In the genomic region with DNA sequence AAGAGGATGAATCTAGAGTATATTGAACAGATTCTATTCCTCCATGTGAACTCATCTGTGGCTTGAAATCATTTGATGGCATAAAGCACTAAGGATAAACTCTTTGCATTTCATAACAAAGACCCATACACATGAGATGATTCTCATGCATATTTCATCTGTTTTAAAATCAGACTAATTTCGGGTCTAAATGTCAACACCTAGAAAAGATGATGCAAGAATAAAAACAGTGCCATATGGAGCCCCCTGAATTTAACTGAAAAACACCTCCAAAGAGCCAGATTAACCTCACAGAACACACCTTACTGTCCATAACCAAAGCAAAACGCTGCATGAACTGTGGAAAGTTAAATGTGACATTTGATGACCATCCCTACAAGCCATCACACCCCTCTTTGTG, we compare ENCODE assay signal across 14 cellular contexts. TPM values are rescaled to one million over a fixed set of nuclear protein-coding genes. Genes with fewer than 3 reads are reported as not detected.
A peak's percentile ranks its signal among the peaks of the same experiment; 100 is the strongest.
DNase-seq lines count a peak whose midpoint lies in the region; TF ChIP-seq lines count a peak whose summit lies in the region.
"Had no signal": no experiment of that assay in that cellular context is flagged by ENCODE, and none has a peak within 500 bp of the region (broad histone marks: within the 10 kb centered on the region; RNA-seq: fewer than 3 reads in every experiment).

No MANE protein-coding gene starts in this region.

- intact Hi-C loops in dorsolateral prefrontal cortex (cut with DNase I): loop anchor here in 1 of 2 donors (5.0 kb wide), 2 partner anchors 32 to 58 kb away; partner anchors contain the start of gene ELAPOR2
- intact Hi-C loops in transverse colon (cut with DNase I; ENCODE audit: low total_unique reads): no loop called here

- no peak for TF ChIP-seq POLR2A in transverse colon (IDR thresholded peaks at IDR 0.05)

- H3K4me1 ChIP-seq in transverse colon: peaks cover 0 to 5% (median 2%) of the 10 kb centered on the region in 4 donors

- 74 to 78% methylated on average over 2 of the region's 2 CpGs for WGBS in transverse colon (ENCODE audit: low coverage in 1 of 2), 2 donors

- peak overlapping the region; percentile 71 for H3K27ac ChIP-seq in angular gyrus (ENCODE audit: low read depth, low read length)
- peak overlapping the region in 55 of 59 donors; percentile 5 to 91 (median 74) for H3K27ac ChIP-seq in dorsolateral prefrontal cortex
- H3K27ac ChIP-seq in substantia nigra (ENCODE audit: low read depth, low read length, poor library complexity, severe bottlenecking): peak overlapping the region; percentile 61
- H3K27ac ChIP-seq in transverse colon: no peak overlapping the region

- POLR2A ChIA-PET in GM10248 (lab: Yijun Ruan, JAX): no interaction called here

- TF ChIP-seq CTCF in dorsolateral prefrontal cortex (IDR thresholded peaks at IDR 0.05 in 54 of 56, conservative IDR thresholded peaks at IDR 0.05 in 2 of 56; ENCODE audit: low read depth in 1 of 56, partially characterized antibody in 56 of 56) (no peak), GM10248 (IDR thresholded peaks at IDR 0.05; ENCODE audit: control extremely low read depth, extremely low read depth, low read depth, missing control alignments) (no peak), transverse colon (IDR thresholded peaks at IDR 0.05) (no peak)

- DNase-seq in NCI-H69 (lab: John Stamatoyannopoulos, UW) (peak; percentile 62), dorsolateral prefrontal cortex (no peak), substantia nigra (lab: John Stamatoyannopoulos, UW) (no peak), GM10248 (ENCODE audit: extremely low spot score) (no peak), transverse colon (no peak), SIG-M5 treated with dmso at 0.1 percent for 504 hours (lab: John Stamatoyannopoulos, UW; ENCODE audit: unreplicated experiment) (no peak)
- DNase-seq: CD8-positive, alpha-beta memory T cell; DMS79 treated with DMSO at 0.1 percent for 48 hours; NCI-H1092 treated with DMSO at 0.1 percent for 48 hours; NCI-H748 treated with DMSO at 0.1 percent for 48 hours; OCI-M1; SHP77 had no signal

- H3K27me3 ChIP-seq in dorsolateral prefrontal cortex: no peaks in the 10 kb centered on the region
- H3K27me3 ChIP-seq in transverse colon: no peaks in the 10 kb centered on the region

- in situ Hi-C loops in transverse colon (cut with MboI; ENCODE audit: low pct_ligation_motif_present in 1 of 4, low pct_unique_long_range_greater_than_20kb in 1 of 4, low sequenced_read_pairs in 3 of 4): no loop called here

- no peak for TF ChIP-seq EP300 in transverse colon (IDR thresholded peaks at IDR 0.05; ENCODE audit: low read depth)

- H3K9me3 ChIP-seq in transverse colon: no peaks in the 10 kb centered on the region
- H3K9me3 ChIP-seq: HAP-1 had no signal

- H3K4me3 ChIP-seq in dorsolateral prefrontal cortex (peak overlapping the region in 7 of 59 donors; percentile 4 to 27 (median 9)), transverse colon (no peak overlapping the region)
- H3K4me3 ChIP-seq: HAP-1 had no signal

- H3K36me3 ChIP-seq in transverse colon: no peaks in the 10 kb centered on the region
- H3K36me3 ChIP-seq: HAP-1 had no signal

- CTCF ChIA-PET in GM10248 (lab: Yijun Ruan, JAX): interaction anchor here (1.0 to 5.1 kb wide), 3 partner anchors 10 to 60 kb away, joined by 3 to 26 read pairs (median 11); partner anchors contain the start of gene ELAPOR2

RNA-seq across cellular contexts. Expression of gene ELAPOR2, which starts 59.7 kb away (rescaled TPM):
- total RNA-seq in dorsolateral prefrontal cortex (100 to 1,000 TPM in 4 of 120 experiments, 10 to 100 TPM in 116; 20.9 to 146 (median 56.8) TPM), transverse colon (10 to 100 TPM; 10.6 to 28.1 (median 17.3) TPM)

Comparison
In these comparisons a context has a peak if more than half of its experiments do, and no peak if none do; other contexts are left out.
1. H3K27ac ChIP-seq: peak in angular gyrus (single experiment), dorsolateral prefrontal cortex (55 of 59) and substantia nigra (single experiment); none in transverse colon (0 of 4).